Comparison of ENCODE assay signal across 8 cellular contexts in genomic region chr3:96465521-96465920, GRCh38.
"Had no signal": no experiment of that assay in that cellular context is flagged by ENCODE, and none has a peak within 500 bp of the region (broad histone marks: within the 10 kb centered on the region; RNA-seq: fewer than 3 reads in every experiment).

No MANE protein-coding gene starts in this region.

- H3K4me3 ChIP-seq: GM23338, K562 had no signal

- DNase-seq: H9, HCEC 1CT, IMR-90 had no signal

- H3K4me2 ChIP-seq: GM23338 had no signal

- FAIRE-seq: H1, H54, HTR-8/SVneo, K562 had no signal

- ATAC-seq: GM23338, K562 had no signal
